14 cellular contexts compared by ENCODE assay signal in genomic region chr16:12869681-12870427, GRCh38. TPM values are rescaled to one million over a fixed set of nuclear protein-coding genes. Genes with fewer than 3 reads are reported as not detected.
"Had no signal": no experiment of that assay in that cellular context is flagged by ENCODE, and none has a peak within 500 bp of the region (broad histone marks: within the 10 kb centered on the region; RNA-seq: fewer than 3 reads in every experiment).

No MANE protein-coding gene starts in this region.

- DNase-seq: activated CD4-positive, alpha-beta T cell treated with anti-CD3 and anti-CD28 coated beads for 4 hours; activated naive CD4-positive, alpha-beta T cell treated with Interleukin-2 at 50 U/mL for 16 hours; gastrocnemius medialis; kidney; stimulated activated CD4-positive, alpha-beta T cell treated with anti-CD3 and anti-CD28 coated beads, Interleukin-4, amount 100 ng/mL, for 1 hour; stimulated activated CD8-positive, alpha-beta memory T cell treated with anti-CD3 and anti-CD28 coated beads, Interleukin-4, amount 100 ng/mL, for 48 hours; T-helper 9 cell; testis; upper lobe of right lung had no signal

RNA-seq across cellular contexts. Expression of gene SHISA9, which starts 31.5 kb away (rescaled TPM):
- total RNA-seq: endothelial cell of umbilical vein, fibroblast of lung, gastrocnemius medialis, mesenteric fat pad, osteocyte, pulmonary artery endothelial cell, upper lobe of right lung had no signal
